12 cellular contexts compared by ENCODE assay signal in genomic region chr10:63504145-63504881, GRCh38. TPM values are rescaled to one million over a fixed set of nuclear protein-coding genes. Genes with fewer than 3 reads are reported as not detected.
DNase-seq lines count a peak whose midpoint lies in the region; TF ChIP-seq lines count a peak whose summit lies in the region.
"Had no signal": no experiment of that assay in that cellular context is flagged by ENCODE, and none has a peak within 500 bp of the region (broad histone marks: within the 10 kb centered on the region; RNA-seq: fewer than 3 reads in every experiment).

No MANE protein-coding gene starts in this region.

- peak overlapping the region; percentile 20 for H3K27ac ChIP-seq in smooth muscle cell (ENCODE audit: low read depth)
- H3K27ac ChIP-seq in OCI-LY7 (ENCODE audit: low read depth, low read length, poor library complexity, severe bottlenecking) = no peak overlapping the region

- H3K9me3 ChIP-seq in smooth muscle cell (replicated peaks; ENCODE audit: low read depth) = no peaks in the 10 kb centered on the region
- no peaks in the 10 kb centered on the region for H3K9me3 ChIP-seq in OCI-LY7 (ENCODE audit: low read length)

- intact Hi-C loops in OCI-LY7 (cut with micrococcal nuclease; ENCODE audit: unreplicated experiment) = no loop called here

- H3K9ac ChIP-seq in smooth muscle cell (ENCODE audit: low read depth) = no peak overlapping the region

- H4K20me1 ChIP-seq in smooth muscle cell (ENCODE audit: low read depth) = peaks cover 47% of the 10 kb centered on the region
- H4K20me1 ChIP-seq in OCI-LY7 (ENCODE audit: insufficient read depth, low read length) = 0 out of 2 replicates have a peak, but pooled peaks cover 8% of the 10 kb centered on the region

- no peaks in the 10 kb centered on the region for H3K9me2 ChIP-seq in OCI-LY7 (ENCODE audit: insufficient read depth, low read length)

- POLR2A ChIA-PET in OCI-LY7 (lab: Charles Lee) = interaction anchor here (0.7 kb wide), 1 partner anchor 279 kb away, joined by 3 read pairs; no protein-coding TSS in a partner anchor

- no peaks in the 10 kb centered on the region for H3F3A ChIP-seq in smooth muscle cell (ENCODE audit: low read depth)

- H3K4me2 ChIP-seq in smooth muscle cell (peak overlapping the region; percentile 3), OCI-LY7 (ENCODE audit: low read length) (no peak overlapping the region)

- BruUV-seq in OCI-LY7 (replicated peaks; lab: Mats Ljungman, UMichigan) = no TSS peak

- H2AFZ ChIP-seq in smooth muscle cell (ENCODE audit: low read depth) = no peak overlapping the region
- H2AFZ ChIP-seq in OCI-LY7 (ENCODE audit: low read length) = no peak overlapping the region

- H3K4me1 ChIP-seq in smooth muscle cell (ENCODE audit: low read depth) = no peaks in the 10 kb centered on the region
- H3K4me1 ChIP-seq in OCI-LY7 (ENCODE audit: insufficient read depth, low read length, poor library complexity, severe bottlenecking) = no peaks in the 10 kb centered on the region

- CTCF ChIA-PET in OCI-LY7 (lab: Charles Lee; ENCODE audit: unreplicated experiment) = no interaction called here

- H3K36me3 ChIP-seq in smooth muscle cell (ENCODE audit: low read depth) (no peaks in the 10 kb centered on the region), OCI-LY7 (ENCODE audit: insufficient read depth, low read length) (no peaks in the 10 kb centered on the region)

- TF ChIP-seq CTCF in epithelial cell of esophagus (IDR thresholded peaks at IDR 0.05; ENCODE audit: insufficient read depth, low read depth, low read length, missing control alignments) (peak; percentile 28), smooth muscle cell (IDR thresholded peaks at IDR 0.05; ENCODE audit: borderline replicate concordance, insufficient read depth, poor library complexity, severe bottlenecking) (no peak), OCI-LY7 (conservative IDR thresholded peaks at IDR 0.05; ENCODE audit: low read length) (no peak)

- H3K27me3 ChIP-seq in smooth muscle cell (ENCODE audit: low read depth) = no peaks in the 10 kb centered on the region

- H3K79me2 ChIP-seq in smooth muscle cell (ENCODE audit: low read depth) (peaks cover 98% of the 10 kb centered on the region), OCI-LY7 (ENCODE audit: insufficient read depth, low read depth, low read length) (peaks cover 3% of the 10 kb centered on the region)

- WGBS in smooth muscle cell (ENCODE audit: low lambda C conversion rate) = 41% methylated on average over 3 of the region's 3 CpGs

- H3K4me3 ChIP-seq in epithelial cell of esophagus (ENCODE audit: low read length) = no peak overlapping the region
- H3K4me3 ChIP-seq in smooth muscle cell = no peak overlapping the region
- no peak overlapping the region for H3K4me3 ChIP-seq in OCI-LY7 (ENCODE audit: low read depth, low read length, poor library complexity, severe bottlenecking)
- H3K4me3 ChIP-seq: skin epidermis had no signal

- DNase-seq in NOMO-1 treated with DMSO at 0.1 percent for 48 hours (lab: John Stamatoyannopoulos, UW; ENCODE audit: unreplicated experiment) = peak; percentile 48
- no peak for DNase-seq in NOMO-1 treated with dmso at 0.1 percent for 144 hours (lab: John Stamatoyannopoulos, UW; ENCODE audit: unreplicated experiment)
- DNase-seq in NCI-H2196 treated with DMSO at 0.1 percent for 48 hours (lab: John Stamatoyannopoulos, UW; ENCODE audit: unreplicated experiment) = peak; percentile 5
- peak; percentile 97 for DNase-seq in epithelial cell of esophagus (ENCODE audit: low read depth)
- DNase-seq in smooth muscle cell (lab: John Stamatoyannopoulos, UW; ENCODE audit: unreplicated experiment) = no peak
- DNase-seq in foreskin melanocyte = no peak
- no peak for DNase-seq in OCI-LY7 (ENCODE audit: low spot score)
- no peak for DNase-seq in RKO (ENCODE audit: low spot score)
- DNase-seq: activated T-cell treated with anti-CD3 and anti-CD28 coated beads for 4 hours, anterior cingulate cortex, NCI-H1930 had no signal

RNA-seq across cellular contexts. Expression of gene REEP3, which starts 16.9 kb away (rescaled TPM):
- total RNA-seq in smooth muscle cell = 77.2 and 80.4 TPM in 2 replicates
- 38.8 and 42.3 TPM in 2 replicates for polyA plus RNA-seq in smooth muscle cell
- 3.6 and 5.9 TPM in 2 replicates for total RNA-seq in OCI-LY7 (2014; rRNA removed; shearing (Covaris generic))
- total RNA-seq in OCI-LY7 (2022) = 7.5 and 11.0 TPM in 2 replicates

RNA-seq across cellular contexts. Expression of gene JMJD1C, which starts 38.5 kb away (rescaled TPM):
- total RNA-seq in smooth muscle cell (132 and 173 TPM in 2 replicates), OCI-LY7 (2022) (118 and 140 TPM in 2 replicates)
- 28.5 and 52.5 TPM in 2 replicates for polyA plus RNA-seq in smooth muscle cell
- total RNA-seq in OCI-LY7 (2014; rRNA removed; shearing (Covaris generic)) = 99.2 and 104 TPM in 2 replicates

Comparison
In these comparisons a context has a peak if more than half of its experiments do, and no peak if none do; other contexts are left out.
1. DNase-seq: peak in NOMO-1 treated with DMSO at 0.1 percent for 48 hours (single experiment), NCI-H2196 treated with DMSO at 0.1 percent for 48 hours (single experiment) and epithelial cell of esophagus (single experiment); none in NOMO-1 treated with dmso at 0.1 percent for 144 hours (single experiment), smooth muscle cell (single experiment), foreskin melanocyte (single experiment), OCI-LY7 (single experiment) and RKO (single experiment).